19 cellular contexts compared by ENCODE assay signal in the genomic region with DNA sequence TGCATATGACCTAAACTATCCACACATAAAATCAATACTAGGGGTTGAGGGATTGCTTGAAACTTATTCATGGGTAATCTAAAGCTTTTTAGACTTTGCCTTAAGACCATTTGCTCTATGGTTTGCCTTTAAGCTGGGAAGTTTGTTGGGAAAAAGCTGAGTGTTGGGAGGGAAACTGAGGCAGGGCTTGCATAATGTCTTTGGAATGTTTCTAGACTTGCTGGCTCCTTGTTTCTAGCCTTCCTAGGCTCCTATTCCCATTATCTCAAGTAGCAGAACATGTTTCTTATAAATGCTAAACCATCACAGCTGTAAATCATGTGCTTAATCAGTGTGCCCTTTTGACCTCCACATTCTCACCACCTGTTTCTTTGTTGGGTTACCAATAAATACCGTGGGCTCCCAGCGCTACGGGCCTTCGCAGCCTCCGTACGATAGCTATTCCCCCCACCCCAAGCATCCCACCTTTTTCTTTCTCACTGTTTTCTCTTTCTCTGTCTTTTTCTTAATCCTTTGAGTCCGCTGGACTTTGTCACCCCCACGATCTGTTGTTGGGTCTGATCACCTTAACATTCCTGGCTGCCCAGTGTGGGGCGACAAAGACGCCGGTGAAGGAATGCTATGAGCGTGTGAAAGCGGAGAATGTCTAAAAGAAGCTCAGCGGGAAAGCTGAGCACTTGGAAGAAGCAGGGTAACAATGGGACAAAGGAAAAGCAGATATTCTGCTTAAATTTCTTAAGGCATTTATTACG. TPM values are rescaled to one million over a fixed set of nuclear protein-coding genes. Genes with fewer than 3 reads are reported as not detected.
DNase-seq lines count a peak whose midpoint lies in the region; TF ChIP-seq lines count a peak whose summit lies in the region.
"Had no signal": no experiment of that assay in that cellular context is flagged by ENCODE, and none has a peak within 500 bp of the region (broad histone marks: within the 10 kb centered on the region; RNA-seq: fewer than 3 reads in every experiment).

No MANE protein-coding gene starts in this region.

- H3K9me3 Mint-ChIP-seq in chondrocyte (ENCODE audit: low read depth) (peaks cover 8% of the 10 kb centered on the region), type B pancreatic cell (peaks cover 5% of the 10 kb centered on the region)
- H3K9me3 Mint-ChIP-seq: activated T-cell treated with anti-CD3 and anti-CD28 coated beads, Interleukin-2, amount 50 U/mL, for 24 hours; natural killer cell treated with Interleukin-12 subunit alpha and Interleukin-12 subunit beta and Interleukin-15 and Interleukin-18, amount 100 ng/mL, for 72 hours had no signal

- TF ChIP-seq CTCF in chondrocyte (IDR thresholded peaks at IDR 0.05) (no peak), type B pancreatic cell (conservative IDR thresholded peaks at IDR 0.05) (no peak), GM10266 (IDR thresholded peaks at IDR 0.05; ENCODE audit: control insufficient read depth, insufficient read depth, low read depth, missing control alignments) (no peak)

- H3K27ac Mint-ChIP-seq in chondrocyte (ENCODE audit: unreplicated experiment), result peak overlapping the region; percentile 55
- H3K27ac Mint-ChIP-seq in type B pancreatic cell, result peak overlapping the region; percentile 24
- H3K27ac Mint-ChIP-seq: activated naive CD8-positive, alpha-beta T cell treated with anti-CD3 and anti-CD28 coated beads, Interleukin-2, amount 50 U/mL, for 24 hours; activated T-cell treated with anti-CD3 and anti-CD28 coated beads, Interleukin-2, amount 50 U/mL, for 24 hours; CD4-positive, alpha-beta T cell; natural killer cell treated with Interleukin-12 subunit alpha and Interleukin-12 subunit beta and Interleukin-15 and Interleukin-18, amount 100 ng/mL, for 72 hours had no signal

- DNase-seq in NCI-H2171 treated with DMSO at 0.1 percent for 48 hours (lab: John Stamatoyannopoulos, UW) (peak; percentile 11), NCI-H2171 (lab: John Stamatoyannopoulos, UW) (no peak), chondrocyte (ENCODE audit: low spot score) (no peak), iPS-NIHi7 (ENCODE audit: extremely low spot score) (peak; percentile 21), type B pancreatic cell (ENCODE audit: extremely low spot score, unreplicated experiment) (no peak), posterior vena cava (ENCODE audit: low spot score) (no peak), GM10266 (ENCODE audit: extremely low spot score) (no peak)
- DNase-seq in effector CD8-positive, alpha-beta T cell (lab: John Stamatoyannopoulos, UW), result no peak
- DNase-seq: activated gamma-delta T cell treated with Interleukin-2 at 50 U/mL for 16 hours; activated naive CD8-positive, alpha-beta T cell treated with anti-CD3 and anti-CD28 coated beads, Interleukin-2, amount 50 U/mL, for 24 hours; activated T-cell treated with anti-CD3 and anti-CD28 coated beads, Interleukin-2, amount 50 U/mL, for 24 hours; CD4-positive, alpha-beta T cell; cerebellar nuclear complex; DMS153; NCI-H1092; NCI-H1930; NCI-H446; stomach had no signal

- H3K4me3 Mint-ChIP-seq in chondrocyte (ENCODE audit: unreplicated experiment) (peak overlapping the region; percentile 52), type B pancreatic cell (peak overlapping the region; percentile 39)
- H3K4me3 Mint-ChIP-seq: activated naive CD8-positive, alpha-beta T cell treated with anti-CD3 and anti-CD28 coated beads, Interleukin-2, amount 50 U/mL, for 24 hours; activated T-cell treated with anti-CD3 and anti-CD28 coated beads, Interleukin-2, amount 50 U/mL, for 24 hours; CD4-positive, alpha-beta T cell; natural killer cell treated with Interleukin-12 subunit alpha and Interleukin-12 subunit beta and Interleukin-15 and Interleukin-18, amount 100 ng/mL, for 72 hours had no signal

- H3K4me1 Mint-ChIP-seq in chondrocyte (ENCODE audit: low read depth), result peaks cover 15% of the 10 kb centered on the region
- peaks cover 9% of the 10 kb centered on the region for H3K4me1 Mint-ChIP-seq in type B pancreatic cell (ENCODE audit: unreplicated experiment)
- H3K4me1 Mint-ChIP-seq: activated naive CD8-positive, alpha-beta T cell treated with anti-CD3 and anti-CD28 coated beads, Interleukin-2, amount 50 U/mL, for 24 hours had no signal

- no peaks in the 10 kb centered on the region for H3K27me3 Mint-ChIP-seq in chondrocyte (ENCODE audit: low read depth)
- no peaks in the 10 kb centered on the region for H3K27me3 Mint-ChIP-seq in type B pancreatic cell

- H3K36me3 Mint-ChIP-seq in chondrocyte (ENCODE audit: low read depth), result peaks cover 2% of the 10 kb centered on the region
- no peaks in the 10 kb centered on the region for H3K36me3 Mint-ChIP-seq in type B pancreatic cell
- H3K36me3 Mint-ChIP-seq: natural killer cell treated with Interleukin-12 subunit alpha and Interleukin-12 subunit beta and Interleukin-15 and Interleukin-18, amount 100 ng/mL, for 72 hours had no signal

- intact Hi-C loops in posterior vena cava (cut with DNase I), result no loop called here

RNA-seq across cellular contexts. Expression of a gene that starts 49.4 kb away (rescaled TPM):
- total RNA-seq in chondrocyte, result 14.0 to 19.0 TPM (median 14.2 TPM) in 3 replicates
- total RNA-seq in type B pancreatic cell (ENCODE audit: low replicate concordance), result 18.7 and 21.8 TPM in 2 replicates
- 10 to 100 TPM; 18.5 to 19.1 TPM for total RNA-seq in posterior vena cava

Comparison
In these comparisons a context has a peak if more than half of its experiments do, and no peak if none do; other contexts are left out.
1. DNase-seq: peak in NCI-H2171 treated with DMSO at 0.1 percent for 48 hours (single experiment) and iPS-NIHi7 (single experiment); none in NCI-H2171 (single experiment), chondrocyte (single experiment), type B pancreatic cell (single experiment), effector CD8-positive, alpha-beta T cell (single experiment), posterior vena cava (single experiment) and GM10266 (single experiment).